9 cellular contexts compared by ENCODE assay signal in the genomic region with DNA sequence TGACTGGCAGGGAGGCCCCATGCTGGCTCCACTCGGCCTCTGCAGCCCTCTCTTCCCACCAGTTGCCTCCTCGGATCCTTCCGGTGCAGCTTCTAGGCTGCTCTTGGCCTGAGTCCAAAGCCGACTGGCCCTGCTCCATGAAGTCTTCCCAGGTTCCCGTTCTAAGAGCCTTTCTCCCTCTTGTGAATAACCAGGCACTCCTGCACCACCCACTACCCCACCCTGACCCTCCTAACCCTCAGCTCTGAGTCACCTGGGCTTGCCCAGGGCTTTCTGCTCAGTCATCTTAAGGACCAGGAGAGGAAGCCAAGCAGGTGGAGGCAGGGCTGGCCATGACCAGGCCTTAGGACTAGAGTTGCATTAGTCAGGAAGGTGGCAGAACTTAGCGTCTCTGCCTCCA. TPM values are rescaled to one million over a fixed set of nuclear protein-coding genes. Genes with fewer than 3 reads are reported as not detected.
DNase-seq lines count a peak whose midpoint lies in the region; ATAC-seq, FAIRE-seq and TF ChIP-seq lines count a peak whose summit lies in the region.
"Had no signal": no experiment of that assay in that cellular context is flagged by ENCODE, and none has a peak within 500 bp of the region (broad histone marks: within the 10 kb centered on the region; RNA-seq: fewer than 3 reads in every experiment).

No MANE protein-coding gene starts in this region.

- H3K27ac ChIP-seq in A549: peak overlapping the region; percentile 86 to 89
- no peak overlapping the region for H3K27ac ChIP-seq in aorta (ENCODE audit: low read depth in 1 of 2, low read length in 2 of 2)

- H3K27me3 Mint-ChIP-seq in immature natural killer cell (ENCODE audit: low read depth in 3 of 3): peaks cover 0 to 3% (median 3%) of the 10 kb centered on the region in 3 donors
- H3K27me3 Mint-ChIP-seq: CD4-positive, CD25-positive, alpha-beta regulatory T cell had no signal

- H3K27ac Mint-ChIP-seq in immature natural killer cell: no peak overlapping the region
- H3K27ac Mint-ChIP-seq: CD4-positive, CD25-positive, alpha-beta regulatory T cell had no signal

- CTCF ChIA-PET in A549 (lab: Yijun Ruan, JAX): interaction anchor here (0.8 to 1.8 kb wide), 2 partner anchors 10 to 33 kb away, joined by 4 to 8 read pairs; no protein-coding TSS in a partner anchor

- POLR2A ChIA-PET in A549 (lab: Yijun Ruan, JAX): interaction anchor here (0.7 to 1.7 kb wide), 5 partner anchors 13 to 28 kb away, joined by 4 to 11 read pairs (median 6); a partner anchor contains a TSS

- H3K9me3 ChIP-seq in A549: no peaks in the 10 kb centered on the region
- no peaks in the 10 kb centered on the region for H3K9me3 ChIP-seq in aorta (ENCODE audit: control insufficient read depth, low read length)

- TF ChIP-seq CTCF in A549 (IDR thresholded peaks at IDR 0.05): no peak

- DNase-seq in A549 (ENCODE audit: low read depth in 1 of 2, low spot score in 1 of 2) (peak; percentile 82 to 96), M059J (ENCODE audit: low read depth) (peak; percentile 99), amniotic epithelial cell (ENCODE audit: low read depth) (peak; percentile 88), left kidney (ENCODE audit: low read depth, low spot score) (peak; percentile 23), aorta (peak; percentile 76 to 86), immature natural killer cell (no peak), SK-N-DZ (ENCODE audit: low spot score) (no peak)
- DNase-seq: CD4-positive, CD25-positive, alpha-beta regulatory T cell had no signal

- 5% methylated on average over 5 of the region's 6 CpGs for WGBS in A549 (ENCODE audit: missing lambda C conversion rate)
- WGBS in aorta, 2 donors: 13 to 16% methylated on average over 6 of the region's 6 CpGs

- ATAC-seq in A549 (peak; percentile 99 to 100), aorta (ENCODE audit: low FRiP score) (peak; percentile 69), HG03521 (IDR thresholded peaks at IDR 0.05; ENCODE audit: unreplicated experiment) (no peak)

- H3K4me1 ChIP-seq in A549 (peaks cover 20% of the 10 kb centered on the region), aorta (ENCODE audit: control insufficient read depth in 1 of 2, insufficient read depth in 2 of 2, low read length in 2 of 2) (no peaks in the 10 kb centered on the region)

- H3K4me3 Mint-ChIP-seq in immature natural killer cell: no peak overlapping the region
- H3K4me3 Mint-ChIP-seq: CD4-positive, CD25-positive, alpha-beta regulatory T cell had no signal

- FAIRE-seq in A549 (lab: Jason Lieb, UNC): no peak

- TF ChIP-seq EP300 in A549 (IDR thresholded peaks at IDR 0.05): no peak

- H3K36me3 Mint-ChIP-seq in immature natural killer cell: no peaks in the 10 kb centered on the region
- H3K36me3 Mint-ChIP-seq: CD4-positive, CD25-positive, alpha-beta regulatory T cell had no signal

- H3K36me3 ChIP-seq in aorta (ENCODE audit: control insufficient read depth in 1 of 2, insufficient read depth in 2 of 2, low read length in 1 of 2): no peaks in the 10 kb centered on the region

- TF ChIP-seq POLR2A in A549 (IDR thresholded peaks at IDR 0.05; ENCODE audit: low read length): no peak

- no peaks in the 10 kb centered on the region for H3K9me3 Mint-ChIP-seq in immature natural killer cell
- H3K9me3 Mint-ChIP-seq: CD4-positive, CD25-positive, alpha-beta regulatory T cell had no signal

- intact Hi-C loops in aorta (cut with DNase I): no loop called here

- peak overlapping the region; percentile 65 for H3K4me2 ChIP-seq in A549

- peak in 1 of 2 experiments; percentile 40; a peak in 2 of 5 replicates for TF ChIP-seq RAD21 in A549 (conservative IDR thresholded peaks at IDR 0.05 in 1 of 2, IDR thresholded peaks at IDR 0.05 in 1 of 2)

- no peaks in the 10 kb centered on the region for H3K4me1 Mint-ChIP-seq in immature natural killer cell
- H3K4me1 Mint-ChIP-seq: CD4-positive, CD25-positive, alpha-beta regulatory T cell had no signal

- H3K4me3 ChIP-seq in A549 (no peak overlapping the region), aorta (ENCODE audit: low read length in 2 of 2) (no peak overlapping the region)

- H3K27me3 ChIP-seq in aorta (ENCODE audit: control insufficient read depth in 1 of 2, insufficient read depth in 2 of 2, low read length in 1 of 2): no peaks in the 10 kb centered on the region

TF ChIP-seq in A549, 52 proteins besides CTCF, POLR2A, EP300 and RAD21:
- TF ChIP-seq KDM1A (IDR thresholded peaks at IDR 0.05; ENCODE audit: low read depth) (no peak), JUN (IDR thresholded peaks at IDR 0.05) (0 out of 5 replicates have a peak, but pooled peaks have one; percentile 22 to 43), ZNF302 (CRISPR knock-in tag; IDR thresholded peaks at IDR 0.05) (no peak), NPAS2 (CRISPR knock-in tag; IDR thresholded peaks at IDR 0.05; ENCODE audit: borderline replicate concordance) (no peak), NFE2L2 (conservative IDR thresholded peaks at IDR 0.05; ENCODE audit: low read length) (peak; percentile 52; the same call in 1 of the 2 replicates), FOXS1 (CRISPR knock-in tag; IDR thresholded peaks at IDR 0.05) (no peak), ZFP36 (IDR thresholded peaks at IDR 0.05; ENCODE audit: borderline replicate concordance, partially characterized antibody) (no peak), SMC3 (IDR thresholded peaks at IDR 0.05) (peak; percentile 20; the same call in 1 of the 3 replicates), FOSL2 (IDR thresholded peaks at IDR 0.05) (peak; percentile 51), FOSL2 (CRISPR knock-in tag; IDR thresholded peaks at IDR 0.05) (peak; percentile 87), TFCP2L1 (CRISPR knock-in tag; IDR thresholded peaks at IDR 0.05) (no peak), CBX8 (IDR thresholded peaks at IDR 0.05) (no peak), MAFK (IDR thresholded peaks at IDR 0.05; ENCODE audit: partially characterized antibody) (peak; percentile 99), MYC (IDR thresholded peaks at IDR 0.05; ENCODE audit: borderline replicate concordance, low read length) (no peak)
- TF ChIP-seq, protein P1, sequence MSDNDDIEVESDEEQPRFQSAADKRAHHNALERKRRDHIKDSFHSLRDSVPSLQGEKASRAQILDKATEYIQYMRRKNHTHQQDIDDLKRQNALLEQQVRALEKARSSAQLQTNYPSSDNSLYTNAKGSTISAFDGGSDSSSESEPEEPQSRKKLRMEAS (IDR thresholded peaks at IDR 0.05): peak; percentile 61
- TF ChIP-seq, protein P2, sequence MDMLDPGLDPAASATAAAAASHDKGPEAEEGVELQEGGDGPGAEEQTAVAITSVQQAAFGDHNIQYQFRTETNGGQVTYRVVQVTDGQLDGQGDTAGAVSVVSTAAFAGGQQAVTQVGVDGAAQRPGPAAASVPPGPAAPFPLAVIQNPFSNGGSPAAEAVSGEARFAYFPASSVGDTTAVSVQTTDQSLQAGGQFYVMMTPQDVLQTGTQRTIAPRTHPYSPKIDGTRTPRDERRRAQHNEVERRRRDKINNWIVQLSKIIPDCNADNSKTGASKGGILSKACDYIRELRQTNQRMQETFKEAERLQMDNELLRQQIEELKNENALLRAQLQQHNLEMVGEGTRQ (IDR thresholded peaks at IDR 0.05): no peak
- TF ChIP-seq, protein P3, sequence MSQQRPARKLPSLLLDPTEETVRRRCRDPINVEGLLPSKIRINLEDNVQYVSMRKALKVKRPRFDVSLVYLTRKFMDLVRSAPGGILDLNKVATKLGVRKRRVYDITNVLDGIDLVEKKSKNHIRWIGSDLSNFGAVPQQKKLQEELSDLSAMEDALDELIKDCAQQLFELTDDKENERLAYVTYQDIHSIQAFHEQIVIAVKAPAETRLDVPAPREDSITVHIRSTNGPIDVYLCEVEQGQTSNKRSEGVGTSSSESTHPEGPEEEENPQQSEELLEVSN (IDR thresholded peaks at IDR 0.05; ENCODE audit: borderline replicate concordance, low read depth): peak; percentile 47; the same call in 1 of the 2 replicates

RNA-seq across cellular contexts. Expression of a gene that starts 28.1 kb away (rescaled TPM):
- 309 and 365 TPM in 2 replicates for polyA plus RNA-seq in A549 (2011; rRNA removed)
- polyA plus RNA-seq in A549 (2012; cell fraction: cytosol; rRNA removed): 217 TPM in 2 replicates
- 88.8 and 136 TPM in 2 replicates for polyA plus RNA-seq in A549 (2012; cell fraction: nucleus; rRNA removed)
- 304 to 324 TPM (median 312 TPM) in 3 replicates for polyA plus RNA-seq in A549 (2017; fragmentation: RNase III; extraction: RNeasy Plus Mini Kit Qiagen cat#74134 plus additional on column Dnase treatment)
- polyA minus RNA-seq in A549 (2011; rRNA and poly(A)+ RNA removed): 143 and 152 TPM in 2 replicates
- 375 and 380 TPM in 2 replicates for total RNA-seq in M059J (2014; rRNA removed; shearing (Covaris generic))
- total RNA-seq in aorta: 100 to 1,000 TPM; 287 to 306 TPM
- 100 to 1,000 TPM; 385 to 476 TPM for polyA plus RNA-seq in aorta
- polyA plus RNA-seq in immature natural killer cell: 1,000 to 10,000 TPM in 1 of 3 donors, 100 to 1,000 TPM in 2; 728 to 1,257 (median 878) TPM
- polyA plus RNA-seq in SK-N-DZ (2014; cell fraction: cytosol; rRNA removed): 560 and 563 TPM in 2 replicates
- polyA plus RNA-seq in SK-N-DZ (2014; cell fraction: nucleus; rRNA removed): 310 and 358 TPM in 2 replicates

RNA-seq across cellular contexts. Expression of a gene that starts 37.6 kb away (rescaled TPM):
- 86.5 and 90.2 TPM in 2 replicates for polyA plus RNA-seq in A549 (2011; rRNA removed)
- 40.8 and 42.1 TPM in 2 replicates for polyA plus RNA-seq in A549 (2012; cell fraction: cytosol; rRNA removed)
- 64.5 and 70.3 TPM in 2 replicates for polyA plus RNA-seq in A549 (2012; cell fraction: nucleus; rRNA removed)
- polyA plus RNA-seq in A549 (2017; fragmentation: RNase III; extraction: RNeasy Plus Mini Kit Qiagen cat#74134 plus additional on column Dnase treatment): 72.2 to 90.0 TPM (median 80.6 TPM) in 3 replicates
- polyA minus RNA-seq in A549 (2011; rRNA and poly(A)+ RNA removed): 183 and 220 TPM in 2 replicates
- 203 and 347 TPM in 2 replicates for total RNA-seq in M059J (2014; rRNA removed; shearing (Covaris generic))
- total RNA-seq in aorta: 100 to 1,000 TPM; 149 to 155 TPM
- polyA plus RNA-seq in aorta: 10 to 100 TPM; 39.7 to 84.7 TPM
- 100 to 1,000 TPM in 1 of 3 donors, 10 to 100 TPM in 2; 35.2 to 139 (median 64.6) TPM for polyA plus RNA-seq in immature natural killer cell
- 82.5 and 83.5 TPM in 2 replicates for polyA plus RNA-seq in SK-N-DZ (2014; cell fraction: cytosol; rRNA removed)
- 72.4 and 88.3 TPM in 2 replicates for polyA plus RNA-seq in SK-N-DZ (2014; cell fraction: nucleus; rRNA removed)

RNA-seq across cellular contexts. Expression of a gene that starts 50.9 kb away (rescaled TPM):
- polyA plus RNA-seq in A549 (2011; rRNA removed) (21.3 and 27.6 TPM in 2 replicates), A549 (2017; fragmentation: RNase III; extraction: RNeasy Plus Mini Kit Qiagen cat#74134 plus additional on column Dnase treatment) (21.4 to 24.1 TPM (median 23.2 TPM) in 3 replicates), aorta (10 to 100 TPM; 23.8 to 26.3 TPM), immature natural killer cell (100 to 1,000 TPM in 2 of 3 donors, 10 to 100 TPM in 1; 91.1 to 107 (median 103) TPM)
- polyA plus RNA-seq in A549 (2012; cell fraction: cytosol; rRNA removed): 16.9 and 19.1 TPM in 2 replicates
- 9.9 and 11.4 TPM in 2 replicates for polyA plus RNA-seq in A549 (2012; cell fraction: nucleus; rRNA removed)
- 8.3 and 12.7 TPM in 2 replicates for polyA minus RNA-seq in A549 (2011; rRNA and poly(A)+ RNA removed)
- total RNA-seq in M059J (2014; rRNA removed; shearing (Covaris generic)): 34.9 and 70.7 TPM in 2 replicates
- 10 to 100 TPM; 26.1 to 30.3 TPM for total RNA-seq in aorta
- polyA plus RNA-seq in SK-N-DZ (2014; cell fraction: cytosol; rRNA removed): 53.0 TPM in 2 replicates
- 11.4 and 19.1 TPM in 2 replicates for polyA plus RNA-seq in SK-N-DZ (2014; cell fraction: nucleus; rRNA removed)

Comparison
In these comparisons a context has a peak if more than half of its experiments do, and no peak if none do; other contexts are left out.
1. DNase-seq: peak in A549 (2 of 2), M059J (single experiment), amniotic epithelial cell (single experiment), left kidney (single experiment) and aorta (2 of 2); none in immature natural killer cell (0 of 3) and SK-N-DZ (single experiment).
2. H3K27ac ChIP-seq: peak in A549 (2 of 2); none in aorta (0 of 2).